9 cellular contexts compared by ENCODE assay signal in genomic region chr12:30440826-30441602, GRCh38.
DNase-seq lines count a peak whose midpoint lies in the region; ATAC-seq, FAIRE-seq and TF ChIP-seq lines count a peak whose summit lies in the region.
"Had no signal": no experiment of that assay in that cellular context is flagged by ENCODE, and none has a peak within 500 bp of the region (broad histone marks: within the 10 kb centered on the region; RNA-seq: fewer than 3 reads in every experiment).

No MANE protein-coding gene starts in this region.

- no peak overlapping the region for H3K9ac ChIP-seq in astrocyte (ENCODE audit: low read length)

- no peaks in the 10 kb centered on the region for H3K36me3 Mint-ChIP-seq in astrocyte (ENCODE audit: low read depth, unreplicated experiment)

- H3K4me3 ChIP-seq in astrocyte (ENCODE audit: insufficient read depth, low read depth, low read length), result no peak overlapping the region

- H3K4me1 ChIP-seq in astrocyte (ENCODE audit: insufficient read depth, low read length), result no peaks in the 10 kb centered on the region

- no peaks in the 10 kb centered on the region for H3K9me3 Mint-ChIP-seq in astrocyte (ENCODE audit: unreplicated experiment)

- no peak overlapping the region for H3K4me3 Mint-ChIP-seq in astrocyte (ENCODE audit: unreplicated experiment)
- H3K4me3 Mint-ChIP-seq: activated T-cell treated with anti-CD3 and anti-CD28 coated beads, Interleukin-2, amount 50 U/mL, for 24 hours had no signal

- H4K20me1 ChIP-seq in astrocyte (ENCODE audit: insufficient read depth, low read length), result no peaks in the 10 kb centered on the region

- no peak overlapping the region for H3K27ac Mint-ChIP-seq in astrocyte (ENCODE audit: unreplicated experiment)
- H3K27ac Mint-ChIP-seq: activated T-cell treated with anti-CD3 and anti-CD28 coated beads, Interleukin-2, amount 50 U/mL, for 24 hours had no signal

- no peaks in the 10 kb centered on the region for H3K4me1 Mint-ChIP-seq in astrocyte (ENCODE audit: low read depth, unreplicated experiment)

- no peak overlapping the region for H3K4me2 ChIP-seq in astrocyte (ENCODE audit: low read length)

- peak; percentile 43 for DNase-seq in GM03348 (ENCODE audit: low spot score)
- peak; percentile 52 for DNase-seq in LHCN-M2 (ENCODE audit: low read depth)
- DNase-seq in astrocyte (ENCODE audit: low read depth), result no peak
- peak; percentile 43 for DNase-seq in myocyte (ENCODE audit: low read depth)
- no peak for DNase-seq in activated naive CD4-positive, alpha-beta T cell (lab: John Stamatoyannopoulos, UW)
- DNase-seq: activated T-cell treated with anti-CD3 and anti-CD28 coated beads, Interleukin-2, amount 50 U/mL, for 24 hours; NCI-H2227 treated with DMSO at 0.1 percent for 48 hours had no signal

- no peak for ATAC-seq in GM18498 (IDR thresholded peaks at IDR 0.05; ENCODE audit: unreplicated experiment)
- no peak for ATAC-seq in HG03520 (IDR thresholded peaks at IDR 0.05; ENCODE audit: unreplicated experiment)

- H3K79me2 ChIP-seq in astrocyte (ENCODE audit: insufficient read depth, low read length), result no peaks in the 10 kb centered on the region

- TF ChIP-seq CTCF in astrocyte (IDR thresholded peaks at IDR 0.05; ENCODE audit: insufficient read depth, low read depth, low read length), result peak; percentile 42

- no peak overlapping the region for H3K27ac ChIP-seq in astrocyte (ENCODE audit: low read depth, low read length)

- no peaks in the 10 kb centered on the region for H3K27me3 ChIP-seq in astrocyte (ENCODE audit: insufficient read depth, low read length)

- FAIRE-seq in astrocyte (lab: Jason Lieb, UNC), result no peak

- H3K36me3 ChIP-seq in astrocyte (ENCODE audit: insufficient read depth, low read length), result no peaks in the 10 kb centered on the region

- H2AFZ ChIP-seq in astrocyte (ENCODE audit: low read depth, low read length), result no peak overlapping the region

- no peaks in the 10 kb centered on the region for H3K27me3 Mint-ChIP-seq in astrocyte (ENCODE audit: low read depth, unreplicated experiment)
- H3K27me3 Mint-ChIP-seq: activated T-cell treated with anti-CD3 and anti-CD28 coated beads, Interleukin-2, amount 50 U/mL, for 24 hours had no signal

- no peaks in the 10 kb centered on the region for H3K9me3 ChIP-seq in astrocyte (ENCODE audit: insufficient read depth, low read depth, low read length)

Comparison
In these comparisons a context has a peak if more than half of its experiments do, and no peak if none do; other contexts are left out.
1. DNase-seq: peak in GM03348 (single experiment), LHCN-M2 (single experiment) and myocyte (single experiment); none in astrocyte (single experiment) and activated naive CD4-positive, alpha-beta T cell (0 of 4).